ENCODE assay signal across 14 cellular contexts in the genomic region with DNA sequence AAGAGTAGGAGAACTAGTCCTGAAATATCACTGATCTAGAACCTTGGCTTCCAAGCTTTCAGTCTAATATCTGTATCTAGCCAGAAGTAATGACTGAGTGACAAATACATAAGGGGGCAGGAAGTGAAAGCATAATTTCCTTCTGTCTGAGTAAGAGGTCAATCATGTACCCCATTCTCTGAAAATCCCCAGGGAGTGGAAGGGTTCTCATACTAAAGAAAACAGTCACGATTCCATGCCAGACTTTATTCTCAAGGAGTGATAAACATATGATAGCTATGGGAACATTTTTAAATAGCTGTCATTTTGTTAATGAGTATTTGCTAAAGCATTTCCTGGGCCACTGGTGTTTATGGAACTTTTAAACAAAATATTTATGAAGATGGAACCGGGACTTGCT.
DNase-seq lines count a peak whose midpoint lies in the region; ATAC-seq and TF ChIP-seq lines count a peak whose summit lies in the region.
"Had no signal": no experiment of that assay in that cellular context is flagged by ENCODE, and none has a peak within 500 bp of the region (broad histone marks: within the 10 kb centered on the region; RNA-seq: fewer than 3 reads in every experiment).

No MANE protein-coding gene starts in this region.

- H3K18ac ChIP-seq in mesendoderm (ENCODE audit: low read length), result no peak overlapping the region

- H3K4me1 ChIP-seq in SJSA1 (replicated peaks) (peaks cover 59% of the 10 kb centered on the region), mesendoderm (ENCODE audit: control insufficient read depth, low read depth, low read length) (no peaks in the 10 kb centered on the region)
- H3K4me1 ChIP-seq: parathyroid adenoma had no signal

- H3K36me3 ChIP-seq in SJSA1, result no peaks in the 10 kb centered on the region
- no peaks in the 10 kb centered on the region for H3K36me3 ChIP-seq in mesendoderm (ENCODE audit: control insufficient read depth, insufficient read depth, low read length)

- H3K27ac ChIP-seq in SJSA1 (peak overlapping the region; percentile 83), mesendoderm (ENCODE audit: low read depth, low read length) (no peak overlapping the region)
- H3K27ac ChIP-seq: parathyroid adenoma had no signal

- H3K9ac ChIP-seq in mesendoderm (ENCODE audit: low read length), result no peak overlapping the region
- H3K9ac ChIP-seq: parathyroid adenoma had no signal

- H3K56ac ChIP-seq in mesendoderm (ENCODE audit: low read length), result no peak overlapping the region

- no peak overlapping the region for H3K4ac ChIP-seq in mesendoderm (ENCODE audit: low read depth, low read length)

- no peaks in the 10 kb centered on the region for H3K79me1 ChIP-seq in mesendoderm (ENCODE audit: low read length)

- no peaks in the 10 kb centered on the region for H3K27me3 ChIP-seq in SJSA1 (replicated peaks)
- no peaks in the 10 kb centered on the region for H3K27me3 ChIP-seq in mesendoderm (ENCODE audit: insufficient read depth, low read length, poor library complexity)

- TF ChIP-seq CTCF in AG04449 (IDR thresholded peaks at IDR 0.05; ENCODE audit: insufficient read depth, low read length, missing control alignments), result no peak

- CTCF ChIA-PET in AG04449 (lab: Yijun Ruan, JAX), result interaction anchor here (0.9 to 2.6 kb wide), 2 partner anchors 13 to 17 kb away, joined by 3 to 18 read pairs; no protein-coding TSS in a partner anchor

- no peaks in the 10 kb centered on the region for H3K79me2 ChIP-seq in mesendoderm (ENCODE audit: control insufficient read depth, insufficient read depth, low read length)
- H3K79me2 ChIP-seq: parathyroid adenoma had no signal

- H2BK120ac ChIP-seq in mesendoderm (ENCODE audit: low read depth, low read length), result no peak overlapping the region

- H3K4me3 ChIP-seq in AG04449 (ENCODE audit: low read depth, low read length) (no peak overlapping the region), SJSA1 (no peak overlapping the region), mesendoderm (ENCODE audit: low read length) (no peak overlapping the region)
- H3K4me3 ChIP-seq: K562 had no signal

- POLR2A ChIA-PET in AG04449 (lab: Yijun Ruan, JAX), result no interaction called here

- DNase-seq in AG04449 (ENCODE audit: low read depth, low spot score) (peak; percentile 80), SJSA1 (ENCODE audit: low read depth in 1 of 2, low spot score in 2 of 2) (peak in 1 of 2 experiments; percentile 78), glomerular endothelial cell (ENCODE audit: extremely low read depth, low read depth, low spot score) (peak; percentile 93), mesendoderm (no peak), UCSD-AML1 (lab: John Stamatoyannopoulos, UW; ENCODE audit: unreplicated experiment) (no peak), NCI-H2107 treated with DMSO at 0.1 percent for 48 hours (lab: John Stamatoyannopoulos, UW; ENCODE audit: unreplicated experiment) (no peak)
- DNase-seq: activated T-cell treated with anti-CD3 and anti-CD28 coated beads for 4 hours; CD8-positive, alpha-beta T cell; NCI-H524; T-helper 17 cell had no signal

- H2BK5ac ChIP-seq in mesendoderm (ENCODE audit: low read length), result no peak overlapping the region

- H2BK15ac ChIP-seq in mesendoderm (replicated peaks; ENCODE audit: low read depth), result no peak overlapping the region

- H4K5ac ChIP-seq in mesendoderm (ENCODE audit: low read length), result no peak overlapping the region

- H4K8ac ChIP-seq in mesendoderm (ENCODE audit: low read depth, low read length), result no peak overlapping the region

- H3K9me3 ChIP-seq in SJSA1 (replicated peaks), result no peaks in the 10 kb centered on the region

- ATAC-seq in GM21423 (IDR thresholded peaks at IDR 0.05; ENCODE audit: unreplicated experiment) (peak; percentile 20), HG03159 (IDR thresholded peaks at IDR 0.05; ENCODE audit: unreplicated experiment) (no peak)
- ATAC-seq: CD8-positive, alpha-beta T cell; K562; T-helper 17 cell had no signal

- H3K4me2 ChIP-seq in mesendoderm (ENCODE audit: low read length), result no peak overlapping the region

- no peak overlapping the region for H2AK5ac ChIP-seq in mesendoderm (ENCODE audit: low read length)

- WGBS in mesendoderm (ENCODE audit: extremely low coverage, insufficient coverage, low lambda C conversion rate), result no CpG with 5 or more reads among the region's 2 CpGs

- H3K23ac ChIP-seq in mesendoderm (ENCODE audit: low read length), result no peak overlapping the region

Comparison
In these comparisons a context has a peak if more than half of its experiments do, and no peak if none do; other contexts are left out.
1. DNase-seq: peak in AG04449 (single experiment) and glomerular endothelial cell (single experiment); none in mesendoderm (single experiment), UCSD-AML1 (single experiment) and NCI-H2107 treated with DMSO at 0.1 percent for 48 hours (single experiment).